Comparison of ENCODE assay signal across 19 cellular contexts in genomic region chr4:174626310-174627022, GRCh38.
"Had no signal": no experiment of that assay in that cellular context is flagged by ENCODE, and none has a peak within 500 bp of the region (broad histone marks: within the 10 kb centered on the region; RNA-seq: fewer than 3 reads in every experiment).

No MANE protein-coding gene starts in this region.

- H3K36me3 ChIP-seq: prostate gland had no signal

- DNase-seq: activated CD4-positive, alpha-beta memory T cell treated with anti-CD3 and anti-CD28 coated beads for 36 hours; activated CD4-positive, alpha-beta T cell treated with anti-CD3 and anti-CD28 coated beads for 4 hours; activated CD8-positive, alpha-beta memory T cell treated with anti-CD3 and anti-CD28 coated beads, Interleukin-2, amount 10 ng/mL, durations not matched to agents 7 days and 5 days; activated naive CD4-positive, alpha-beta T cell; activated naive CD8-positive, alpha-beta T cell treated with anti-CD3 and anti-CD28 coated beads, Interleukin-2, amount 10 ng/mL, durations not matched to agents 7 days and 5 days; activated T-cell treated with anti-CD3 and anti-CD28 coated beads, Interleukin-2, amount 50 U/mL, for 1 hour; amygdala; caudate nucleus; foreskin melanocyte; glutamatergic neuron; naive B cell; right cardiac atrium; stimulated activated naive CD8-positive, alpha-beta T cell treated with anti-CD3 and anti-CD28 coated beads, Interleukin-15, amount 100 ng/mL, for 72 hours; trophoblast cell had no signal

- H3K9me3 Mint-ChIP-seq: activated CD4-positive, alpha-beta memory T cell treated with anti-CD3 and anti-CD28 coated beads for 36 hours; activated naive CD8-positive, alpha-beta T cell treated with anti-CD3 and anti-CD28 coated beads, Interleukin-2, amount 10 ng/mL, durations not matched to agents 7 days and 5 days; activated T-helper 17 cell treated with anti-CD3 and anti-CD28 coated beads, Interleukin-2, amount 50 U/mL, for 72 hours; memory B cell; neural crest cell; stimulated activated naive CD8-positive, alpha-beta T cell treated with anti-CD3 and anti-CD28 coated beads, Interleukin-15, amount 100 ng/mL, for 72 hours had no signal

- H3K27me3 Mint-ChIP-seq: activated CD4-positive, alpha-beta memory T cell treated with anti-CD3 and anti-CD28 coated beads for 36 hours; activated naive CD8-positive, alpha-beta T cell treated with anti-CD3 and anti-CD28 coated beads, Interleukin-2, amount 10 ng/mL, durations not matched to agents 7 days and 5 days; activated T-helper 17 cell treated with anti-CD3 and anti-CD28 coated beads, Interleukin-2, amount 50 U/mL, for 72 hours; memory B cell; stimulated activated naive CD8-positive, alpha-beta T cell treated with anti-CD3 and anti-CD28 coated beads, Interleukin-15, amount 100 ng/mL, for 72 hours had no signal

- H3K9me3 ChIP-seq: prostate gland had no signal

- H3K4me1 ChIP-seq: prostate gland had no signal

- H3K27ac ChIP-seq: prostate gland had no signal

- H3K4me3 ChIP-seq: prostate gland had no signal

- ATAC-seq: activated CD8-positive, alpha-beta memory T cell treated with anti-CD3 and anti-CD28 coated beads, Interleukin-2, amount 10 ng/mL, durations not matched to agents 7 days and 5 days; activated T-helper 17 cell treated with anti-CD3 and anti-CD28 coated beads, Interleukin-2, amount 50 U/mL, for 72 hours; left lobe of liver; right cardiac atrium; stimulated activated naive CD8-positive, alpha-beta T cell treated with anti-CD3 and anti-CD28 coated beads, Interleukin-15, amount 100 ng/mL, for 72 hours had no signal

- H3K36me3 Mint-ChIP-seq: activated CD4-positive, alpha-beta memory T cell treated with anti-CD3 and anti-CD28 coated beads for 36 hours; activated CD8-positive, alpha-beta memory T cell treated with anti-CD3 and anti-CD28 coated beads, Interleukin-2, amount 10 ng/mL, durations not matched to agents 7 days and 5 days; activated naive CD8-positive, alpha-beta T cell treated with anti-CD3 and anti-CD28 coated beads, Interleukin-2, amount 10 ng/mL, durations not matched to agents 7 days and 5 days; memory B cell; naive B cell had no signal

- H3K4me3 Mint-ChIP-seq: activated CD4-positive, alpha-beta memory T cell treated with anti-CD3 and anti-CD28 coated beads for 36 hours; activated CD8-positive, alpha-beta memory T cell treated with anti-CD3 and anti-CD28 coated beads, Interleukin-2, amount 10 ng/mL, durations not matched to agents 7 days and 5 days; activated naive CD8-positive, alpha-beta T cell treated with anti-CD3 and anti-CD28 coated beads, Interleukin-2, amount 10 ng/mL, durations not matched to agents 7 days and 5 days; activated T-helper 17 cell treated with anti-CD3 and anti-CD28 coated beads, Interleukin-2, amount 50 U/mL, for 72 hours; memory B cell; naive B cell; neural crest cell; stimulated activated naive CD8-positive, alpha-beta T cell treated with anti-CD3 and anti-CD28 coated beads, Interleukin-15, amount 100 ng/mL, for 72 hours had no signal

- H3K27ac Mint-ChIP-seq: activated CD4-positive, alpha-beta memory T cell treated with anti-CD3 and anti-CD28 coated beads for 36 hours; activated CD8-positive, alpha-beta memory T cell treated with anti-CD3 and anti-CD28 coated beads, Interleukin-2, amount 10 ng/mL, durations not matched to agents 7 days and 5 days; activated naive CD8-positive, alpha-beta T cell treated with anti-CD3 and anti-CD28 coated beads, Interleukin-2, amount 10 ng/mL, durations not matched to agents 7 days and 5 days; activated T-helper 17 cell treated with anti-CD3 and anti-CD28 coated beads, Interleukin-2, amount 50 U/mL, for 72 hours; memory B cell; stimulated activated naive CD8-positive, alpha-beta T cell treated with anti-CD3 and anti-CD28 coated beads, Interleukin-15, amount 100 ng/mL, for 72 hours had no signal

- H3K4me1 Mint-ChIP-seq: activated naive CD8-positive, alpha-beta T cell treated with anti-CD3 and anti-CD28 coated beads, Interleukin-2, amount 10 ng/mL, durations not matched to agents 7 days and 5 days; activated T-helper 17 cell treated with anti-CD3 and anti-CD28 coated beads, Interleukin-2, amount 50 U/mL, for 72 hours; memory B cell; naive B cell; neural crest cell; stimulated activated naive CD8-positive, alpha-beta T cell treated with anti-CD3 and anti-CD28 coated beads, Interleukin-15, amount 100 ng/mL, for 72 hours had no signal
